In the genomic region with DNA sequence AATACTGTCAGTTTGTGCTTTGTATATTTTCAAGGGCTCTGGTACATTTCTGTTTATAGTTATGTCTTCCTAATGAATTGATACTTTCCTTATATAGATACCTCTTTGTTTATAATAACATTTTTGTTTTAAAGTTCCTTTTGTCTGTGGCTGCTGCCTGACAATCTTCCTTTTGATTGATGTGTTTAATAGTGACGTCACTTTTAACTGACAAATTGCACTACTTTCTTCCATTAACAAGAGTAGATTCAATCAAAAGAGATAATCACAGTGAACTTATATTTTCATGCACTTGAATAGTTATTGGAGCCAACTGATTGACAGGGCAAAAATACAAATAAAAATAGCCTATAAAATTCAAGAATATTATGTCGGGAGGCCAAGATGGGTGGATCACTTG, we compare ENCODE assay signal across 23 cellular contexts.
DNase-seq lines count a peak whose midpoint lies in the region; ATAC-seq, FAIRE-seq and TF ChIP-seq lines count a peak whose summit lies in the region.
"Had no signal": no experiment of that assay in that cellular context is flagged by ENCODE, and none has a peak within 500 bp of the region (broad histone marks: within the 10 kb centered on the region; RNA-seq: fewer than 3 reads in every experiment).

No MANE protein-coding gene starts in this region.

- H3K4me1 Mint-ChIP-seq in CD8-positive, alpha-beta memory T cell, result no peaks in the 10 kb centered on the region
- H3K4me1 Mint-ChIP-seq in activated naive CD4-positive, alpha-beta T cell treated with anti-CD3 and anti-CD28 coated beads for 36 hours (ENCODE audit: low read depth), result no peaks in the 10 kb centered on the region
- H3K4me1 Mint-ChIP-seq: CD14-positive monocyte; CD4-positive, alpha-beta memory T cell; CD4-positive, CD25-positive, alpha-beta regulatory T cell had no signal

- TF ChIP-seq CTCF in HepG2 (CRISPR knock-in tag; IDR thresholded peaks at IDR 0.05) (no peak), right lobe of liver (IDR thresholded peaks at IDR 0.05) (no peak), neural cell (IDR thresholded peaks at IDR 0.05; ENCODE audit: poor library complexity, severe bottlenecking) (no peak)

- H3K79me2 ChIP-seq in HepG2 (ENCODE audit: insufficient read depth, low read length) (no peaks in the 10 kb centered on the region), neural cell (replicated peaks; ENCODE audit: insufficient read depth, low read length) (no peaks in the 10 kb centered on the region)

- ATAC-seq in HepG2 (no peak), right lobe of liver (no peak)

- H3K36me3 ChIP-seq in HepG2 (replicated peaks in 1 of 2; ENCODE audit: control insufficient read depth in 1 of 2, insufficient read depth in 2 of 2, low read length in 2 of 2) (no peaks in the 10 kb centered on the region), right lobe of liver (no peaks in the 10 kb centered on the region), neural cell (ENCODE audit: insufficient read depth, low read length) (no peaks in the 10 kb centered on the region)
- no peaks in the 10 kb centered on the region for H3K36me3 ChIP-seq in CD8-positive, alpha-beta memory T cell (ENCODE audit: insufficient read depth, low read length)
- H3K36me3 ChIP-seq: BE2C, BLaER1 had no signal

- CTCF ChIA-PET in HepG2 (lab: Yijun Ruan, JAX; ENCODE audit: low intra/inter-chr PET ratio, low total read pairs), result no interaction called here
- CTCF ChIA-PET in HEK293T (lab: Yijun Ruan, JAX), result no interaction called here
- CTCF ChIA-PET in CD8-positive, alpha-beta memory T cell (lab: Charles Lee), result no interaction called here
- CTCF ChIA-PET in activated naive CD4-positive, alpha-beta T cell treated with anti-CD3 and anti-CD28 coated beads for 36 hours (lab: Charles Lee), result no interaction called here

- no peaks in the 10 kb centered on the region for H3K27me3 ChIP-seq in HepG2 (ENCODE audit: control insufficient read depth in 1 of 2, insufficient read depth in 2 of 2, low read length in 2 of 2)
- H3K27me3 ChIP-seq in right lobe of liver, result no peaks in the 10 kb centered on the region
- H3K27me3 ChIP-seq in neural cell (ENCODE audit: insufficient read depth, low read depth, low read length), result no peaks in the 10 kb centered on the region
- H3K27me3 ChIP-seq in CD8-positive, alpha-beta memory T cell (ENCODE audit: insufficient read depth, low read length, poor library complexity, severe bottlenecking), result no peaks in the 10 kb centered on the region
- H3K27me3 ChIP-seq: BE2C, BLaER1 had no signal

- H3K36me3 Mint-ChIP-seq in CD8-positive, alpha-beta memory T cell, result no peaks in the 10 kb centered on the region
- no peaks in the 10 kb centered on the region for H3K36me3 Mint-ChIP-seq in activated naive CD4-positive, alpha-beta T cell treated with anti-CD3 and anti-CD28 coated beads for 36 hours (ENCODE audit: low read depth)
- H3K36me3 Mint-ChIP-seq: CD14-positive monocyte; CD4-positive, alpha-beta memory T cell; CD4-positive, CD25-positive, alpha-beta regulatory T cell had no signal

- no peak overlapping the region for H3K27ac Mint-ChIP-seq in CD8-positive, alpha-beta memory T cell
- H3K27ac Mint-ChIP-seq in activated naive CD4-positive, alpha-beta T cell treated with anti-CD3 and anti-CD28 coated beads for 36 hours, result no peak overlapping the region
- H3K27ac Mint-ChIP-seq: CD14-positive monocyte; CD4-positive, alpha-beta memory T cell; CD4-positive, CD25-positive, alpha-beta regulatory T cell had no signal

- DNase-seq in HepG2 (ENCODE audit: low spot score) (no peak), right lobe of liver (no peak), HEK293T (ENCODE audit: extremely low spot score) (no peak), occipital lobe (lab: John Stamatoyannopoulos, UW) (no peak)
- DNase-seq in CD8-positive, alpha-beta memory T cell, result no peak
- no peak for DNase-seq in activated naive CD4-positive, alpha-beta T cell treated with anti-CD3 and anti-CD28 coated beads for 36 hours
- DNase-seq: ACHN; BE2C; C1 segment of cervical spinal cord; Caco-2; Calu3; CD4-positive, alpha-beta memory T cell; CD4-positive, CD25-positive, alpha-beta regulatory T cell; DMS79 treated with DMSO at 0.1 percent for 48 hours; GF-D8 had no signal

- no peak for FAIRE-seq in HepG2 (lab: Jason Lieb, UNC)
- FAIRE-seq: D721Med, G401.6, GM12892, GM18507 had no signal

- in situ Hi-C loops in HepG2 (cut with HindIII; ENCODE audit: extremely low pct_ligation_motif_present, low pct_unique_long_range_greater_than_20kb), result no loop called here

- H3K4me2 ChIP-seq in HepG2 (ENCODE audit: low read depth, low read length) (no peak overlapping the region), neural cell (ENCODE audit: low read length) (no peak overlapping the region)
- H3K4me2 ChIP-seq: BLaER1 had no signal

- BruUV-seq in HepG2 (replicated peaks; lab: Mats Ljungman, UMichigan), result no TSS peak

- no peak overlapping the region for H3K4me3 Mint-ChIP-seq in CD8-positive, alpha-beta memory T cell
- H3K4me3 Mint-ChIP-seq in activated naive CD4-positive, alpha-beta T cell treated with anti-CD3 and anti-CD28 coated beads for 36 hours, result no peak overlapping the region
- H3K4me3 Mint-ChIP-seq: CD14-positive monocyte; CD4-positive, alpha-beta memory T cell; CD4-positive, CD25-positive, alpha-beta regulatory T cell had no signal

- no peak overlapping the region for H3K27ac ChIP-seq in HepG2 (ENCODE audit: extremely low read length, insufficient read depth, low read length)
- H3K27ac ChIP-seq in right lobe of liver, result no peak overlapping the region
- no peak overlapping the region for H3K27ac ChIP-seq in neural cell (ENCODE audit: low read length)
- no peak overlapping the region for H3K27ac ChIP-seq in CD8-positive, alpha-beta memory T cell (ENCODE audit: low read depth, low read length)
- H3K27ac ChIP-seq: 22Rv1, BLaER1 had no signal

- H3K9ac ChIP-seq in HepG2 (ENCODE audit: insufficient read depth, low read depth, low read length) (no peak overlapping the region), neural cell (ENCODE audit: low read length) (no peak overlapping the region)
- H3K9ac ChIP-seq: BLaER1 had no signal

- H3K9me3 Mint-ChIP-seq in CD8-positive, alpha-beta memory T cell, result peaks cover 0 to 8% (median 0%) of the 10 kb centered on the region in 5 donors
- no peaks in the 10 kb centered on the region for H3K9me3 Mint-ChIP-seq in activated naive CD4-positive, alpha-beta T cell treated with anti-CD3 and anti-CD28 coated beads for 36 hours

- WGBS in HepG2 (ENCODE audit: low lambda C conversion rate), result 33% methylated on average over 2 of the region's 2 CpGs
- 56% methylated on average over 2 of the region's 2 CpGs for WGBS in right lobe of liver (ENCODE audit: insufficient coverage, low coverage, low lambda C conversion rate, missing lambda C conversion rate)

- TF ChIP-seq POLR2A in HepG2 (IDR thresholded peaks at IDR 0.05; ENCODE audit: insufficient read depth in 1 of 2, low read depth in 2 of 2, low read length in 2 of 2) (no peak), right lobe of liver (IDR thresholded peaks at IDR 0.05) (no peak)

- H3F3A ChIP-seq in neural cell (ENCODE audit: insufficient read depth, low read length, poor library complexity, severe bottlenecking), result no peaks in the 10 kb centered on the region

- H3K4me3 ChIP-seq in HepG2 (replicated peaks in 1 of 3; ENCODE audit: insufficient read depth in 1 of 3, low read depth in 2 of 3, low read length in 3 of 3), result no peak overlapping the region
- no peak overlapping the region for H3K4me3 ChIP-seq in right lobe of liver
- no peak overlapping the region for H3K4me3 ChIP-seq in neural cell (ENCODE audit: low read length)
- H3K4me3 ChIP-seq in CD8-positive, alpha-beta memory T cell (ENCODE audit: low read length), result no peak overlapping the region
- H3K4me3 ChIP-seq: BLaER1 had no signal

- POLR2A ChIA-PET in HepG2 (lab: Yijun Ruan, JAX) (no interaction called here), HEK293T (lab: Yijun Ruan, JAX) (no interaction called here)
- POLR2A ChIA-PET in CD8-positive, alpha-beta memory T cell (lab: Charles Lee), result no interaction called here

- H3K9me3 ChIP-seq in HepG2 (ENCODE audit: low read length) (no peaks in the 10 kb centered on the region), right lobe of liver (no peaks in the 10 kb centered on the region), neural cell (ENCODE audit: low read length) (no peaks in the 10 kb centered on the region)
- no peaks in the 10 kb centered on the region for H3K9me3 ChIP-seq in CD8-positive, alpha-beta memory T cell (ENCODE audit: low read length)
- H3K9me3 ChIP-seq: BE2C, Caco-2 had no signal

- no peak for TF ChIP-seq RAD21 in HepG2 (CRISPR knock-in tag; IDR thresholded peaks at IDR 0.05)
- TF ChIP-seq RAD21 in neural cell (conservative IDR thresholded peaks at IDR 0.05), result no peak

- H3K27me3 Mint-ChIP-seq in CD8-positive, alpha-beta memory T cell, result no peaks in the 10 kb centered on the region
- no peaks in the 10 kb centered on the region for H3K27me3 Mint-ChIP-seq in activated naive CD4-positive, alpha-beta T cell treated with anti-CD3 and anti-CD28 coated beads for 36 hours (ENCODE audit: low read depth)
- H3K27me3 Mint-ChIP-seq: CD4-positive, alpha-beta memory T cell; CD4-positive, CD25-positive, alpha-beta regulatory T cell had no signal

- H4K20me1 ChIP-seq in HepG2 (ENCODE audit: insufficient read depth, low read length), result no peaks in the 10 kb centered on the region
- H4K20me1 ChIP-seq in neural cell (ENCODE audit: insufficient read depth), result no peaks in the 10 kb centered on the region
- H4K20me1 ChIP-seq: BLaER1 had no signal

- intact Hi-C loops in HepG2 (cut with micrococcal nuclease; ENCODE audit: unreplicated experiment) (no loop called here), right lobe of liver (cut with DNase I) (no loop called here)
- intact Hi-C loops in activated naive CD4-positive, alpha-beta T cell treated with anti-CD3 and anti-CD28 coated beads for 36 hours (cut with micrococcal nuclease), result no loop called here

- TF ChIP-seq EP300 in HepG2 (IDR thresholded peaks at IDR 0.05; ENCODE audit: low read depth in 2 of 2, low read length in 2 of 2), result no peak
- no peak for TF ChIP-seq EP300 in HepG2 (CRISPR knock-in tag; IDR thresholded peaks at IDR 0.05; ENCODE audit: borderline replicate concordance)
- peak; percentile 83 for TF ChIP-seq EP300 in neural cell (conservative IDR thresholded peaks at IDR 0.05; ENCODE audit: poor library complexity, severe bottlenecking)

- H2AFZ ChIP-seq in HepG2 (ENCODE audit: low read length), result no peak overlapping the region
- H2AFZ ChIP-seq in neural cell (ENCODE audit: low read depth, low read length), result no peak overlapping the region

- H3K4me1 ChIP-seq in HepG2 (ENCODE audit: insufficient read depth, low read length), result no peaks in the 10 kb centered on the region
- H3K4me1 ChIP-seq in right lobe of liver, result no peaks in the 10 kb centered on the region
- no peaks in the 10 kb centered on the region for H3K4me1 ChIP-seq in CD8-positive, alpha-beta memory T cell (ENCODE audit: insufficient read depth, low read length)
- H3K4me1 ChIP-seq: BE2C, BLaER1, Caco-2 had no signal

- no peaks in the 10 kb centered on the region for H3K9me2 ChIP-seq in neural cell (ENCODE audit: insufficient read depth, low read length)

TF ChIP-seq in HepG2, 621 proteins besides CTCF, POLR2A, EP300 and RAD21 (continues in another document):
- TF ChIP-seq CREB1 (IDR thresholded peaks at IDR 0.05), result peak; percentile 94
- TF ChIP-seq CREB1 (CRISPR knock-in tag; IDR thresholded peaks at IDR 0.05), result no peak

TF ChIP-seq in HEK293T, 16 proteins besides CTCF, POLR2A, EP300 and RAD21 (continues in another document):
- TF ChIP-seq ELF4 (IDR thresholded peaks at IDR 0.05), result no peak

TF ChIP-seq in neural cell, 6 proteins besides CTCF, POLR2A, EP300 and RAD21 (continues in another document):
- peak; percentile 79 for TF ChIP-seq POLR2AphosphoS5 (IDR thresholded peaks at IDR 0.05)
